Comparison of ENCODE assay signal across 9 cellular contexts in the genomic region with DNA sequence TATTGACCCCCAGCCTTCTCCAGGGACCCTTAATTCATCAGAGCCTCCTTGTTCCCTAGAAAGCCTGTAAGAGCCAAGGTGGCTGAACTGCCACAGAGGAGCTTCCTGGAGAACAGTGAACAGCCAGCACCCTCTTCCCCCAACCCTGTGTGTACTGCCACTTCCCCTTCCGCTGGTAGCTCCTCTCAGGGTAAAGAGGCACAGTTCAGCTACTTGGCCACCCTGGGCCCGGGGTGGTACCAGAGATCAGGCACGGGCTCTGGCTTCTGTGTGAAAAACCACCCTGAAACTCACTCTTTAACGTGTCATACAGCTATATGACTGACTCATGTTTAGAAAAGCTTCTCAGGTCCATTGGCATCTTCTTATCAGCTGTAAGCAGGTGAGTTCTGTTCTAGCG. TPM values are rescaled to one million over a fixed set of nuclear protein-coding genes. Genes with fewer than 3 reads are reported as not detected.
A peak's percentile ranks its signal among the peaks of the same experiment; 100 is the strongest.
DNase-seq lines count a peak whose midpoint lies in the region; ATAC-seq lines count a peak whose summit lies in the region.
"Had no signal": no experiment of that assay in that cellular context is flagged by ENCODE, and none has a peak within 500 bp of the region (broad histone marks: within the 10 kb centered on the region; RNA-seq: fewer than 3 reads in every experiment).

No MANE protein-coding gene starts in this region.

- no peaks in the 10 kb centered on the region for H3K36me3 Mint-ChIP-seq in CD4-positive, CD25-positive, alpha-beta regulatory T cell

- H3K4me3 Mint-ChIP-seq in CD4-positive, CD25-positive, alpha-beta regulatory T cell = peak overlapping the region in 3 of 4 donors; percentile 40 to 59 (median 50)

- peak in 2 of 3 donors; percentile 42 to 75 for DNase-seq in CD4-positive, CD25-positive, alpha-beta regulatory T cell
- peak; percentile 16 for DNase-seq in activated CD4-positive, alpha-beta T cell treated with anti-CD3 and anti-CD28 coated beads, Interleukin-2, amount 50 U/mL, for 1 hour
- DNase-seq in Right ventricle myocardium superior (peak; percentile 44), T-helper 9 cell (no peak), superior temporal gyrus (ENCODE audit: extremely low spot score) (no peak), NCI-H187 treated with DMSO at 0.1 percent for 48 hours (lab: John Stamatoyannopoulos, UW) (no peak)

- no peaks in the 10 kb centered on the region for H3K36me3 ChIP-seq in CD4-positive, CD25-positive, alpha-beta regulatory T cell (ENCODE audit: control insufficient read depth, insufficient read depth, low read length)

- no peaks in the 10 kb centered on the region for H3K27me3 Mint-ChIP-seq in CD4-positive, CD25-positive, alpha-beta regulatory T cell

- peak; percentile 93 to 97 for ATAC-seq in CD4-positive, CD25-positive, alpha-beta regulatory T cell (ENCODE audit: low read depth in 2 of 2)
- peak; percentile 51 for ATAC-seq in HG03139 (IDR thresholded peaks at IDR 0.05; ENCODE audit: unreplicated experiment)
- peak; percentile 43 for ATAC-seq in Right ventricle myocardium superior (ENCODE audit: poor library complexity)
- no peak for ATAC-seq in HG02884 (IDR thresholded peaks at IDR 0.05; ENCODE audit: unreplicated experiment)

- H3K27ac Mint-ChIP-seq in CD4-positive, CD25-positive, alpha-beta regulatory T cell = peak overlapping the region in 2 of 3 donors; percentile 78 to 86

- intact Hi-C loops in Right ventricle myocardium superior (cut with DNase I) = no loop called here

- H3K9me3 ChIP-seq in CD4-positive, CD25-positive, alpha-beta regulatory T cell (ENCODE audit: control insufficient read depth in 2 of 2, low read length in 2 of 2) = no peaks in the 10 kb centered on the region

- H3K4me3 ChIP-seq in CD4-positive, CD25-positive, alpha-beta regulatory T cell (ENCODE audit: low read depth, low read length) = peak overlapping the region; percentile 21

- no peaks in the 10 kb centered on the region for H3K27me3 ChIP-seq in CD4-positive, CD25-positive, alpha-beta regulatory T cell (ENCODE audit: control insufficient read depth, insufficient read depth, low read length)

- peaks cover 0 to 16% (median 5%) of the 10 kb centered on the region in 4 donors for H3K4me1 Mint-ChIP-seq in CD4-positive, CD25-positive, alpha-beta regulatory T cell

- H3K9me3 Mint-ChIP-seq in CD4-positive, CD25-positive, alpha-beta regulatory T cell = no peaks in the 10 kb centered on the region

- no peak overlapping the region for H3K27ac ChIP-seq in CD4-positive, CD25-positive, alpha-beta regulatory T cell (ENCODE audit: insufficient read depth, low read length, poor library complexity, severe bottlenecking)

- peaks cover 9% of the 10 kb centered on the region for H3K4me1 ChIP-seq in CD4-positive, CD25-positive, alpha-beta regulatory T cell (ENCODE audit: control insufficient read depth, insufficient read depth, low read length, poor library complexity, severe bottlenecking)

RNA-seq across cellular contexts. Expression of a gene that starts 22.3 kb away (rescaled TPM):
- 24.8 TPM for total RNA-seq in CD4-positive, CD25-positive, alpha-beta regulatory T cell
- polyA plus RNA-seq in CD4-positive, CD25-positive, alpha-beta regulatory T cell = 1 to 10 TPM; 3.0 to 5.7 (median 4.3) TPM
- total RNA-seq in Right ventricle myocardium superior = 0.83 TPM
- total RNA-seq: RPMI7951 had no signal

RNA-seq across cellular contexts. Expression of a gene that starts 22.5 kb away (rescaled TPM):
- total RNA-seq in CD4-positive, CD25-positive, alpha-beta regulatory T cell = 2.7 TPM
- 1 to 10 TPM; 4.2 to 6.8 (median 6.2) TPM for polyA plus RNA-seq in CD4-positive, CD25-positive, alpha-beta regulatory T cell
- total RNA-seq in Right ventricle myocardium superior = 8.1 TPM

RNA-seq across cellular contexts. Expression of a gene that starts 34.2 kb away (rescaled TPM):
- not detected for total RNA-seq in CD4-positive, CD25-positive, alpha-beta regulatory T cell
- not detected for polyA plus RNA-seq in CD4-positive, CD25-positive, alpha-beta regulatory T cell
- total RNA-seq in Right ventricle myocardium superior = not detected
- total RNA-seq: RPMI7951 had no signal

RNA-seq across cellular contexts. Expression of a gene that starts 42.8 kb away (rescaled TPM):
- total RNA-seq in CD4-positive, CD25-positive, alpha-beta regulatory T cell = 1.5 TPM
- polyA plus RNA-seq in CD4-positive, CD25-positive, alpha-beta regulatory T cell = 1 to 10 TPM; 1.1 to 3.9 (median 3.3) TPM
- 1.00 TPM for total RNA-seq in Right ventricle myocardium superior

Comparison
In these comparisons a context has a peak if more than half of its experiments do, and no peak if none do; other contexts are left out.
1. DNase-seq: peak in CD4-positive, CD25-positive, alpha-beta regulatory T cell (2 of 3), activated CD4-positive, alpha-beta T cell treated with anti-CD3 and anti-CD28 coated beads, Interleukin-2, amount 50 U/mL, for 1 hour (single experiment) and Right ventricle myocardium superior (single experiment); none in T-helper 9 cell (single experiment), superior temporal gyrus (single experiment) and NCI-H187 treated with DMSO at 0.1 percent for 48 hours (single experiment).
2. RNA of a gene that starts 22.3 kb away (total RNA-seq): 24.8 TPM in CD4-positive, CD25-positive, alpha-beta regulatory T cell (single experiment); 0.83 TPM in Right ventricle myocardium superior (single experiment); every median in the first group is over 10 times any median in the second.